In the genomic region with DNA sequence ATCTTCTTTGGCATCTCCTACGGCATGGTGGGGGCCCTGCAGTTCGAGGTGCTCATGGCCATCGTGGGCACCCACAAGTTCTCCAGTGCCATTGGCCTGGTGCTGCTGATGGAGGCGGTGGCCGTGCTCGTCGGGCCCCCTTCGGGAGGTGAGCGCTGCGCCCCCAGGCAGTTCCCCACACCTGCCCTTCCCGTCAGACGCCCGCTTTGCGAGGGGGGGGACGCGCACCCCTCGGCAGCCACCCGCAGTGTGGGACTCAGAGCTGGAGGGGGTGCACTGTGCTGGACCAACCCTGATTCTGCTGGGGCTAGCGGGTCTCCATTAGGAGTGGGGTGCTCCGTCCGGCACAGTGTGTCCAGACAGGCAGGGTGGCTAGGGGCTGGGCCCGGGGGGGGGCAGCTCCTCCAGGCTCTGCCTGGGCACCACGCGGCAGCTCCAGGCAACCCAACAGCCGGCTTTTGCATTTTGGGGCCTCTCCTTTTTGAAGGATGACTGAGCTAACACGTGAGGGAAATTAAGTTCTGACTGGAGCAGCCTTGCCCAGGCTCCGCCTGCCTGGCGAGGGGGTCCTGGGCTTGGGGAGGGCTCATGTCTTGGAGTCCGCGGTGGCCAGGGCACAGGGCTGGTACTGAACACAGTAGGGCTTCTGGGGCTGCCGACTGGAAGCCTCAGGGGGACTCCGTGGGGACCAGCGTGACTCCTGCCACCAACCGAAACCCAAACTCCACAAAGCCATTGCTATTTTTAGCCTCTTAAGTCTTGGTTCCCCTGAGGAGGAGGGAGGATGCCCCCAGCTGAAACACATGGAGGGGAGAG, we compare ENCODE assay signal across 9 cellular contexts. TPM values are rescaled to one million over a fixed set of nuclear protein-coding genes. Genes with fewer than 3 reads are reported as not detected.
A peak's percentile ranks its signal among the peaks of the same experiment; 100 is the strongest.
DNase-seq lines count a peak whose midpoint lies in the region; ATAC-seq and TF ChIP-seq lines count a peak whose summit lies in the region.
"Had no signal": no experiment of that assay in that cellular context is flagged by ENCODE, and none has a peak within 500 bp of the region (broad histone marks: within the 10 kb centered on the region; RNA-seq: fewer than 3 reads in every experiment).

No MANE protein-coding gene starts in this region.

- no peak for TF ChIP-seq CTCF in activated CD8-positive, alpha-beta T cell treated with anti-CD3 and anti-CD28 coated beads for 36 hours (IDR thresholded peaks at IDR 0.05)

- ATAC-seq in activated CD8-positive, alpha-beta T cell treated with anti-CD3 and anti-CD28 coated beads for 36 hours: no peak
- no peak for ATAC-seq in left ventricle myocardium superior
- peak; percentile 1 for ATAC-seq in stimulated activated effector memory CD8-positive, alpha-beta T cell treated with anti-CD3 and anti-CD28 coated beads, Interleukin-12 subunit alpha, Interleukin-12 subunit beta, amount 100 ng/mL, for 72 hours
- ATAC-seq in left lobe of liver: no peak
- no peak for ATAC-seq in HG02852 (IDR thresholded peaks at IDR 0.05; ENCODE audit: unreplicated experiment)

- DNase-seq in HT-29 (ENCODE audit: low spot score) (peak; percentile 11), left ventricle myocardium superior (peak; percentile 38), left lobe of liver (ENCODE audit: low spot score) (no peak), COR-L47 (lab: John Stamatoyannopoulos, UW) (no peak)
- no peak for DNase-seq in activated CD8-positive, alpha-beta T cell treated with anti-CD3 and anti-CD28 coated beads for 36 hours
- DNase-seq in stimulated activated effector memory CD8-positive, alpha-beta T cell treated with anti-CD3 and anti-CD28 coated beads, Interleukin-12 subunit alpha, Interleukin-12 subunit beta, amount 100 ng/mL, for 72 hours (ENCODE audit: low spot score in 2 of 2): no peak
- DNase-seq: NCI-H446 treated with DMSO at 0.1 percent for 48 hours, nephron progenitor cell had no signal

- no peaks in the 10 kb centered on the region for H3K27me3 Mint-ChIP-seq in activated CD8-positive, alpha-beta T cell treated with anti-CD3 and anti-CD28 coated beads for 36 hours

- H3K9me3 Mint-ChIP-seq in activated CD8-positive, alpha-beta T cell treated with anti-CD3 and anti-CD28 coated beads for 36 hours: no peaks in the 10 kb centered on the region
- no peaks in the 10 kb centered on the region for H3K9me3 Mint-ChIP-seq in stimulated activated effector memory CD8-positive, alpha-beta T cell treated with anti-CD3 and anti-CD28 coated beads, Interleukin-12 subunit alpha, Interleukin-12 subunit beta, amount 100 ng/mL, for 72 hours
- H3K9me3 Mint-ChIP-seq: nephron progenitor cell had no signal

- peak overlapping the region; percentile 44 for H3K4me3 Mint-ChIP-seq in activated CD8-positive, alpha-beta T cell treated with anti-CD3 and anti-CD28 coated beads for 36 hours
- H3K4me3 Mint-ChIP-seq in stimulated activated effector memory CD8-positive, alpha-beta T cell treated with anti-CD3 and anti-CD28 coated beads, Interleukin-12 subunit alpha, Interleukin-12 subunit beta, amount 100 ng/mL, for 72 hours: peak overlapping the region; percentile 61
- H3K4me3 Mint-ChIP-seq: nephron progenitor cell had no signal

- CTCF ChIA-PET in activated CD8-positive, alpha-beta T cell treated with anti-CD3 and anti-CD28 coated beads for 36 hours (lab: Charles Lee): interaction anchor here (0.8 to 1.6 kb wide), 6 partner anchors 9 to 215 kb away, joined by 3 to 7 read pairs (median 3); a partner anchor contains a TSS

- POLR2A ChIA-PET in activated CD8-positive, alpha-beta T cell treated with anti-CD3 and anti-CD28 coated beads for 36 hours (lab: Charles Lee): interaction anchor here (0.9 to 1.2 kb wide), 2 partner anchors 25 to 79 kb away, joined by 3 to 4 read pairs; a partner anchor contains a TSS

- intact Hi-C loops in activated CD8-positive, alpha-beta T cell treated with anti-CD3 and anti-CD28 coated beads for 36 hours (cut with micrococcal nuclease): no loop called here
- intact Hi-C loops in left ventricle myocardium superior (cut with micrococcal nuclease): no loop called here

- H3K36me3 Mint-ChIP-seq in activated CD8-positive, alpha-beta T cell treated with anti-CD3 and anti-CD28 coated beads for 36 hours (ENCODE audit: low read depth): peaks cover 24% of the 10 kb centered on the region
- peaks cover 100% of the 10 kb centered on the region for H3K36me3 Mint-ChIP-seq in stimulated activated effector memory CD8-positive, alpha-beta T cell treated with anti-CD3 and anti-CD28 coated beads, Interleukin-12 subunit alpha, Interleukin-12 subunit beta, amount 100 ng/mL, for 72 hours

- peaks cover 56% of the 10 kb centered on the region for H3K4me1 Mint-ChIP-seq in activated CD8-positive, alpha-beta T cell treated with anti-CD3 and anti-CD28 coated beads for 36 hours (ENCODE audit: low read depth)
- peaks cover 84% of the 10 kb centered on the region for H3K4me1 Mint-ChIP-seq in stimulated activated effector memory CD8-positive, alpha-beta T cell treated with anti-CD3 and anti-CD28 coated beads, Interleukin-12 subunit alpha, Interleukin-12 subunit beta, amount 100 ng/mL, for 72 hours

- peak overlapping the region; percentile 11 for H3K27ac Mint-ChIP-seq in activated CD8-positive, alpha-beta T cell treated with anti-CD3 and anti-CD28 coated beads for 36 hours
- H3K27ac Mint-ChIP-seq in stimulated activated effector memory CD8-positive, alpha-beta T cell treated with anti-CD3 and anti-CD28 coated beads, Interleukin-12 subunit alpha, Interleukin-12 subunit beta, amount 100 ng/mL, for 72 hours: peak overlapping the region; percentile 93

RNA-seq across cellular contexts. Expression of a gene that starts 9.1 kb away (rescaled TPM):
- 132 and 156 TPM in 2 replicates for total RNA-seq in HT-29 (2014; rRNA removed; shearing (Covaris generic))
- total RNA-seq in activated CD8-positive, alpha-beta T cell treated with anti-CD3 and anti-CD28 coated beads for 36 hours: 100 to 1,000 TPM; 183 to 193 TPM
- total RNA-seq in left ventricle myocardium superior (7.8 TPM), left lobe of liver (6.9 TPM)

RNA-seq across cellular contexts. Expression of a gene that starts 25.3 kb away (rescaled TPM):
- 47.6 and 48.2 TPM in 2 replicates for total RNA-seq in HT-29 (2014; rRNA removed; shearing (Covaris generic))
- total RNA-seq in activated CD8-positive, alpha-beta T cell treated with anti-CD3 and anti-CD28 coated beads for 36 hours: 10 to 100 TPM; 56.6 to 64.2 TPM
- total RNA-seq in left ventricle myocardium superior (8.1 TPM), left lobe of liver (32.8 TPM)

RNA-seq across cellular contexts. Expression of a gene that starts 35.5 kb away (rescaled TPM):
- total RNA-seq in HT-29 (2014; rRNA removed; shearing (Covaris generic)): 47.8 and 60.4 TPM in 2 replicates
- total RNA-seq in activated CD8-positive, alpha-beta T cell treated with anti-CD3 and anti-CD28 coated beads for 36 hours: 10 to 100 TPM; 90.6 to 97.0 TPM
- 64.4 TPM for total RNA-seq in left ventricle myocardium superior
- 49.6 TPM for total RNA-seq in left lobe of liver

Comparison
In these comparisons a context has a peak if more than half of its experiments do, and no peak if none do; other contexts are left out.
1. DNase-seq: peak in HT-29 (single experiment) and left ventricle myocardium superior (single experiment); none in activated CD8-positive, alpha-beta T cell treated with anti-CD3 and anti-CD28 coated beads for 36 hours (single experiment), stimulated activated effector memory CD8-positive, alpha-beta T cell treated with anti-CD3 and anti-CD28 coated beads, Interleukin-12 subunit alpha, Interleukin-12 subunit beta, amount 100 ng/mL, for 72 hours (0 of 2), left lobe of liver (single experiment) and COR-L47 (single experiment).
2. RNA of a gene that starts 9.1 kb away (total RNA-seq): 183 to 193 TPM in activated CD8-positive, alpha-beta T cell treated with anti-CD3 and anti-CD28 coated beads for 36 hours and 132 to 156 TPM in HT-29; 7.8 TPM in left ventricle myocardium superior (single experiment) and 6.9 TPM in left lobe of liver (single experiment); every median in the first group is over 10 times any median in the second.